ENCODE assay signal across 36 cellular contexts in the genomic region with DNA sequence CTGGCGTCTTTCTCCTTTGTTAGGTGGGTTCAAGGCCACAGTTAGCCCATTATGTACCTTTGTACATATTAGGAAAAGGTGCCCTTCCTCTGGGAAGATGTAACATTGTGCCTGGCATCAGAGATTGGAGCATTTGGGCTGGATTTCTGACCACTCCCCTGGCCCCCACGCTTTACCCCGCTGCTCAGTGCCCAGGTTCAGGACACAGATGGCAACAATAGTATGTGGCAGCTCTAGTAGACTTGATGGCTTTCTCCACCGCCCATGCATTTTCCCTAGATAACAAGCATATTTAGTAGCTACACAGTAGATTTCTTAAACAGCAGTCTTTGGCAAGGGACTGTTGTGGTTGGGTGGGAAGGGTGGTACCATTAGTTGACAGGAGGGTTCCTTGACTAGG.
"Had no signal": no experiment of that assay in that cellular context is flagged by ENCODE, and none has a peak within 500 bp of the region (broad histone marks: within the 10 kb centered on the region; RNA-seq: fewer than 3 reads in every experiment).

No MANE protein-coding gene starts in this region.

- FAIRE-seq: bronchial epithelial cell had no signal

- H3K4me1 Mint-ChIP-seq: activated CD4-positive, alpha-beta memory T cell treated with anti-CD3 and anti-CD28 coated beads, Interleukin-2, amount 10 ng/mL, durations not matched to agents 7 days and 5 days; activated CD8-positive, alpha-beta memory T cell treated with anti-CD3 and anti-CD28 coated beads, Interleukin-2, amount 10 ng/mL, durations not matched to agents 7 days and 5 days; activated naive CD4-positive, alpha-beta T cell treated with anti-CD3 and anti-CD28 coated beads, Interleukin-2, amount 10 ng/mL, durations not matched to agents 7 days and 5 days; activated naive CD8-positive, alpha-beta T cell treated with anti-CD3 and anti-CD28 coated beads, Interleukin-2, amount 50 U/mL, for 24 hours had no signal

- H3K36me3 Mint-ChIP-seq: activated CD8-positive, alpha-beta memory T cell treated with anti-CD3 and anti-CD28 coated beads, Interleukin-2, amount 10 ng/mL, durations not matched to agents 7 days and 5 days; activated naive CD4-positive, alpha-beta T cell treated with anti-CD3 and anti-CD28 coated beads, Interleukin-2, amount 10 ng/mL, durations not matched to agents 7 days and 5 days; activated naive CD8-positive, alpha-beta T cell had no signal

- H3K9ac ChIP-seq: SK-N-SH had no signal

- H3K4me1 ChIP-seq: Peyer's patch, SJSA1 had no signal

- ATAC-seq: activated CD8-positive, alpha-beta memory T cell treated with anti-CD3 and anti-CD28 coated beads, Interleukin-2, amount 10 ng/mL, durations not matched to agents 7 days and 5 days; activated naive CD8-positive, alpha-beta T cell treated with anti-CD3 and anti-CD28 coated beads, Interleukin-2, amount 50 U/mL, for 24 hours; PC-3 had no signal

- H3K9me3 ChIP-seq: Peyer's patch, SJSA1, SK-N-SH had no signal

- H3K4me3 Mint-ChIP-seq: activated CD4-positive, alpha-beta memory T cell treated with anti-CD3 and anti-CD28 coated beads, Interleukin-2, amount 10 ng/mL, durations not matched to agents 7 days and 5 days; activated CD8-positive, alpha-beta memory T cell treated with anti-CD3 and anti-CD28 coated beads, Interleukin-2, amount 10 ng/mL, durations not matched to agents 7 days and 5 days; activated naive CD4-positive, alpha-beta T cell treated with anti-CD3 and anti-CD28 coated beads, Interleukin-2, amount 10 ng/mL, durations not matched to agents 7 days and 5 days; activated naive CD8-positive, alpha-beta T cell; activated naive CD8-positive, alpha-beta T cell treated with anti-CD3 and anti-CD28 coated beads, Interleukin-2, amount 50 U/mL, for 24 hours; brain had no signal

- DNase-seq: activated CD4-positive, alpha-beta memory T cell treated with anti-CD3 and anti-CD28 coated beads, Interleukin-2, amount 10 ng/mL, durations not matched to agents 7 days and 5 days; activated CD4-positive, alpha-beta T cell treated with anti-CD3 and anti-CD28 coated beads for 1 hour; activated CD4-positive, alpha-beta T cell treated with anti-CD3 and anti-CD28 coated beads for 48 hours; activated CD4-positive, CD25-positive, alpha-beta regulatory T cell; activated CD8-positive, alpha-beta memory T cell treated with anti-CD3 and anti-CD28 coated beads for 24 hours; activated CD8-positive, alpha-beta memory T cell treated with anti-CD3 and anti-CD28 coated beads, Interleukin-2, amount 10 ng/mL, durations not matched to agents 7 days and 5 days; activated CD8-positive, alpha-beta memory T cell treated with anti-CD3 and anti-CD28 coated beads, Interleukin-2, amount 50 U/mL, for 48 hours; activated effector memory CD4-positive, alpha-beta T cell treated with Interleukin-2 at 50 U/mL for 16 hours; activated naive CD4-positive, alpha-beta T cell treated with anti-CD3 and anti-CD28 coated beads, Interleukin-2, amount 10 ng/mL, durations not matched to agents 7 days and 5 days; activated naive CD8-positive, alpha-beta T cell treated with anti-CD3 and anti-CD28 coated beads, Interleukin-2, amount 50 U/mL, for 24 hours; activated T-cell treated with anti-CD3 and anti-CD28 coated beads, Interleukin-2, amount 50 U/mL, for 48 hours; anterior cingulate cortex; central memory CD4-positive, alpha-beta T cell; Karpas-422; NCI-H1105; NCI-H1417 treated with DMSO at 0.1 percent for 48 hours; NCI-H187 treated with DMSO at 0.1 percent for 48 hours; NCI-H2081; NCI-H2171 treated with DMSO at 0.1 percent for 48 hours; NCI-H510A; NCI-H526; NCI-H748 treated with DMSO at 0.1 percent for 48 hours; NK-92 treated with Interleukin-12 subunit alpha and Interleukin-12 subunit beta, amount 100 ng/mL, for 24 hours; PC-3; Peyer's patch; RPMI8226; SHP77 treated with DMSO at 0.1 percent for 48 hours; SK-N-SH; T-helper 1 cell; T-helper 2 cell; T-helper 9 cell had no signal

- H3K27ac Mint-ChIP-seq: activated CD4-positive, alpha-beta memory T cell treated with anti-CD3 and anti-CD28 coated beads, Interleukin-2, amount 10 ng/mL, durations not matched to agents 7 days and 5 days; activated CD8-positive, alpha-beta memory T cell treated with anti-CD3 and anti-CD28 coated beads, Interleukin-2, amount 10 ng/mL, durations not matched to agents 7 days and 5 days; activated naive CD4-positive, alpha-beta T cell treated with anti-CD3 and anti-CD28 coated beads, Interleukin-2, amount 10 ng/mL, durations not matched to agents 7 days and 5 days; activated naive CD8-positive, alpha-beta T cell; activated naive CD8-positive, alpha-beta T cell treated with anti-CD3 and anti-CD28 coated beads, Interleukin-2, amount 50 U/mL, for 24 hours; brain had no signal

- H3K9me2 ChIP-seq: SK-N-SH had no signal

- H3K27ac ChIP-seq: Peyer's patch, SJSA1, VCaP had no signal

- H3K4me2 ChIP-seq: SK-N-SH had no signal

- H3K27me3 ChIP-seq: Peyer's patch, SJSA1 had no signal

- H3K4me3 ChIP-seq: Peyer's patch, SJSA1 had no signal

- H3K9me3 Mint-ChIP-seq: activated CD4-positive, alpha-beta memory T cell treated with anti-CD3 and anti-CD28 coated beads, Interleukin-2, amount 10 ng/mL, durations not matched to agents 7 days and 5 days; activated naive CD4-positive, alpha-beta T cell treated with anti-CD3 and anti-CD28 coated beads, Interleukin-2, amount 10 ng/mL, durations not matched to agents 7 days and 5 days; activated naive CD8-positive, alpha-beta T cell treated with anti-CD3 and anti-CD28 coated beads, Interleukin-2, amount 50 U/mL, for 24 hours; brain had no signal

- H3K27me3 Mint-ChIP-seq: activated naive CD4-positive, alpha-beta T cell treated with anti-CD3 and anti-CD28 coated beads, Interleukin-2, amount 10 ng/mL, durations not matched to agents 7 days and 5 days; brain had no signal
